ENCODE assay signal across 8 cellular contexts in genomic region chr22:38707346-38707745, GRCh38. TPM values are rescaled to one million over a fixed set of nuclear protein-coding genes. Genes with fewer than 3 reads are reported as not detected.
DNase-seq lines count a peak whose midpoint lies in the region; ATAC-seq and TF ChIP-seq lines count a peak whose summit lies in the region.

No MANE protein-coding gene starts in this region.

- peaks cover 57% of the 10 kb centered on the region for H3K4me1 Mint-ChIP-seq in activated T-helper 1 cell treated with anti-CD3 and anti-CD28 coated beads, Interleukin-12 subunit alpha, Interleukin-12 subunit beta, Interleukin-2, Interleukin-4 antibody, amounts not matched to agents 30 ng/mL and 10 ng/mL and 1 ng/mL, durations not matched to agents 14 hours and 24 hours and 36 hours (ENCODE audit: low read depth)

- H3K27me3 ChIP-seq in left ventricle myocardium inferior (ENCODE audit: low read depth) (no peaks in the 10 kb centered on the region), aorta (ENCODE audit: control insufficient read depth in 1 of 2, insufficient read depth in 2 of 2, low read length in 1 of 2) (no peaks in the 10 kb centered on the region)

- ATAC-seq in Right ventricle myocardium superior (ENCODE audit: poor library complexity) = no peak
- ATAC-seq in left colon = peak; percentile 46
- ATAC-seq in aorta (ENCODE audit: low FRiP score) = no peak
- no peak for ATAC-seq in HG02981 (IDR thresholded peaks at IDR 0.05; ENCODE audit: unreplicated experiment)

- H3K27me3 Mint-ChIP-seq in activated T-helper 1 cell treated with anti-CD3 and anti-CD28 coated beads, Interleukin-12 subunit alpha, Interleukin-12 subunit beta, Interleukin-2, Interleukin-4 antibody, amounts not matched to agents 30 ng/mL and 10 ng/mL and 1 ng/mL, durations not matched to agents 14 hours and 24 hours and 36 hours (ENCODE audit: insufficient read depth) = no peaks in the 10 kb centered on the region

- H3K4me1 ChIP-seq in left ventricle myocardium inferior (peaks cover 70% of the 10 kb centered on the region), aorta (ENCODE audit: control insufficient read depth in 1 of 2, insufficient read depth in 2 of 2, low read length in 2 of 2) (peaks cover 0 to 8% of the 10 kb centered on the region in 2 donors)

- H3K4me3 ChIP-seq in left ventricle myocardium inferior (peak overlapping the region; percentile 93), aorta (ENCODE audit: low read length in 2 of 2) (peak overlapping the region; percentile 94)

- DNase-seq in left ventricle myocardium inferior = no peak
- no peak for DNase-seq in Right ventricle myocardium superior
- no peak for DNase-seq in activated T-helper 1 cell treated with anti-CD3 and anti-CD28 coated beads, Interleukin-12 subunit alpha, Interleukin-12 subunit beta, Interleukin-2, Interleukin-4 antibody, amounts not matched to agents 30 ng/mL and 10 ng/mL and 1 ng/mL, durations not matched to agents 14 hours and 24 hours and 36 hours (ENCODE audit: low spot score)
- DNase-seq in left colon = peak in 1 of 2 donors; percentile 27
- no peak for DNase-seq in aorta
- DNase-seq in activated gamma-delta T cell treated with Interleukin-2 at 50 U/mL for 16 hours = no peak
- no peak for DNase-seq in epidermal melanocyte (ENCODE audit: insufficient read length, low spot score)

- no peaks in the 10 kb centered on the region for H3K9me3 Mint-ChIP-seq in activated T-helper 1 cell treated with anti-CD3 and anti-CD28 coated beads, Interleukin-12 subunit alpha, Interleukin-12 subunit beta, Interleukin-2, Interleukin-4 antibody, amounts not matched to agents 30 ng/mL and 10 ng/mL and 1 ng/mL, durations not matched to agents 14 hours and 24 hours and 36 hours

- peaks cover 14% of the 10 kb centered on the region for H3K36me3 ChIP-seq in left ventricle myocardium inferior
- no peaks in the 10 kb centered on the region for H3K36me3 ChIP-seq in aorta (ENCODE audit: control insufficient read depth in 1 of 2, insufficient read depth in 2 of 2, low read length in 1 of 2)

- 51 to 55% methylated on average over 2 of the region's 2 CpGs for WGBS in aorta, 2 donors

- intact Hi-C loops in left ventricle myocardium inferior (cut with micrococcal nuclease) = no loop called here
- intact Hi-C loops in Right ventricle myocardium superior (cut with DNase I) = no loop called here
- intact Hi-C loops in activated T-helper 1 cell treated with anti-CD3 and anti-CD28 coated beads, Interleukin-12 subunit alpha, Interleukin-12 subunit beta, Interleukin-2, Interleukin-4 antibody, amounts not matched to agents 30 ng/mL and 10 ng/mL and 1 ng/mL, durations not matched to agents 14 hours and 24 hours and 36 hours (cut with micrococcal nuclease) = loop anchor here (5.0 to 10.0 kb wide), 3 partner anchors 135 to 1473 kb away; partner anchors contain the start of genes DMC1 and PICK1
- intact Hi-C loops in left colon (cut with DNase I, micrococcal nuclease) = no loop called here
- intact Hi-C loops in aorta (cut with DNase I) = no loop called here

- no peak for TF ChIP-seq CTCF in left ventricle myocardium inferior (IDR thresholded peaks at IDR 0.05; ENCODE audit: borderline replicate concordance)

- peak overlapping the region; percentile 89 for H3K27ac Mint-ChIP-seq in activated T-helper 1 cell treated with anti-CD3 and anti-CD28 coated beads, Interleukin-12 subunit alpha, Interleukin-12 subunit beta, Interleukin-2, Interleukin-4 antibody, amounts not matched to agents 30 ng/mL and 10 ng/mL and 1 ng/mL, durations not matched to agents 14 hours and 24 hours and 36 hours

- H3K27ac ChIP-seq in left ventricle myocardium inferior (replicated peaks) = peak overlapping the region; percentile 91
- H3K27ac ChIP-seq in aorta (ENCODE audit: low read depth in 1 of 2, low read length in 2 of 2) = no peak overlapping the region

- peak overlapping the region; percentile 94 for H3K4me3 Mint-ChIP-seq in activated T-helper 1 cell treated with anti-CD3 and anti-CD28 coated beads, Interleukin-12 subunit alpha, Interleukin-12 subunit beta, Interleukin-2, Interleukin-4 antibody, amounts not matched to agents 30 ng/mL and 10 ng/mL and 1 ng/mL, durations not matched to agents 14 hours and 24 hours and 36 hours

- H3K36me3 Mint-ChIP-seq in activated T-helper 1 cell treated with anti-CD3 and anti-CD28 coated beads, Interleukin-12 subunit alpha, Interleukin-12 subunit beta, Interleukin-2, Interleukin-4 antibody, amounts not matched to agents 30 ng/mL and 10 ng/mL and 1 ng/mL, durations not matched to agents 14 hours and 24 hours and 36 hours (ENCODE audit: low read depth) = peaks cover 37% of the 10 kb centered on the region

- H3K9me3 ChIP-seq in left ventricle myocardium inferior (replicated peaks) = no peaks in the 10 kb centered on the region
- no peaks in the 10 kb centered on the region for H3K9me3 ChIP-seq in aorta (ENCODE audit: control insufficient read depth, low read length)

RNA-seq across cellular contexts. Expression of gene GTPBP1, which starts 1.6 kb away (rescaled TPM):
- total RNA-seq in left ventricle myocardium inferior (28.9 TPM), Right ventricle myocardium superior (30.6 TPM), left colon (10 to 100 TPM; 66.6 to 72.6 TPM), aorta (10 to 100 TPM; 49.5 to 59.2 TPM)
- 102 and 111 TPM in 2 replicates for total RNA-seq in activated T-helper 1 cell treated with anti-CD3 and anti-CD28 coated beads, Interleukin-12 subunit alpha, Interleukin-12 subunit beta, Interleukin-2, Interleukin-4 antibody, amounts not matched to agents 30 ng/mL and 10 ng/mL and 1 ng/mL, durations not matched to agents 14 hours and 24 hours and 36 hours
- 10 to 100 TPM; 10.5 to 21.6 TPM for polyA plus RNA-seq in aorta

RNA-seq across cellular contexts. Expression of gene JOSD1, which starts 6.6 kb away (rescaled TPM):
- total RNA-seq in left ventricle myocardium inferior (18.7 TPM), Right ventricle myocardium superior (17.2 TPM), left colon (100 to 1,000 TPM in 1 of 2 donors, 10 to 100 TPM in 1; 93.1 to 144 TPM), aorta (10 to 100 TPM; 54.0 to 54.7 TPM)
- 77.7 and 86.0 TPM in 2 replicates for total RNA-seq in activated T-helper 1 cell treated with anti-CD3 and anti-CD28 coated beads, Interleukin-12 subunit alpha, Interleukin-12 subunit beta, Interleukin-2, Interleukin-4 antibody, amounts not matched to agents 30 ng/mL and 10 ng/mL and 1 ng/mL, durations not matched to agents 14 hours and 24 hours and 36 hours
- polyA plus RNA-seq in aorta = 10 to 100 TPM; 19.7 to 30.0 TPM

RNA-seq across cellular contexts. Expression of gene TOMM22, which starts 25.6 kb away (rescaled TPM):
- total RNA-seq in left ventricle myocardium inferior (66.6 TPM), Right ventricle myocardium superior (60.9 TPM), left colon (10 to 100 TPM; 85.0 to 98.7 TPM), aorta (10 to 100 TPM; 36.0 to 39.2 TPM)
- total RNA-seq in activated T-helper 1 cell treated with anti-CD3 and anti-CD28 coated beads, Interleukin-12 subunit alpha, Interleukin-12 subunit beta, Interleukin-2, Interleukin-4 antibody, amounts not matched to agents 30 ng/mL and 10 ng/mL and 1 ng/mL, durations not matched to agents 14 hours and 24 hours and 36 hours = 153 and 156 TPM in 2 replicates
- 10 to 100 TPM; 28.9 to 42.4 TPM for polyA plus RNA-seq in aorta

RNA-seq across cellular contexts. Expression of gene SUN2, which starts 48.5 kb away (rescaled TPM):
- total RNA-seq in left ventricle myocardium inferior (116 TPM), Right ventricle myocardium superior (117 TPM), left colon (100 to 1,000 TPM; 143 to 148 TPM), aorta (100 to 1,000 TPM; 275 to 495 TPM)
- total RNA-seq in activated T-helper 1 cell treated with anti-CD3 and anti-CD28 coated beads, Interleukin-12 subunit alpha, Interleukin-12 subunit beta, Interleukin-2, Interleukin-4 antibody, amounts not matched to agents 30 ng/mL and 10 ng/mL and 1 ng/mL, durations not matched to agents 14 hours and 24 hours and 36 hours = 146 and 154 TPM in 2 replicates
- 100 to 1,000 TPM in 1 of 2 donors, 10 to 100 TPM in 1; 95.4 to 303 TPM for polyA plus RNA-seq in aorta

RNA-seq across cellular contexts. Expression of gene CBY1, which starts 50.9 kb away (rescaled TPM):
- total RNA-seq in left ventricle myocardium inferior (44.4 TPM), Right ventricle myocardium superior (38.3 TPM), left colon (10 to 100 TPM; 21.5 to 28.7 TPM), aorta (10 to 100 TPM; 24.0 to 35.2 TPM)
- total RNA-seq in activated T-helper 1 cell treated with anti-CD3 and anti-CD28 coated beads, Interleukin-12 subunit alpha, Interleukin-12 subunit beta, Interleukin-2, Interleukin-4 antibody, amounts not matched to agents 30 ng/mL and 10 ng/mL and 1 ng/mL, durations not matched to agents 14 hours and 24 hours and 36 hours = 8.6 and 8.8 TPM in 2 replicates
- polyA plus RNA-seq in aorta = 10 to 100 TPM; 64.6 to 66.5 TPM
